6 cellular contexts compared by ENCODE assay signal in the genomic region with DNA sequence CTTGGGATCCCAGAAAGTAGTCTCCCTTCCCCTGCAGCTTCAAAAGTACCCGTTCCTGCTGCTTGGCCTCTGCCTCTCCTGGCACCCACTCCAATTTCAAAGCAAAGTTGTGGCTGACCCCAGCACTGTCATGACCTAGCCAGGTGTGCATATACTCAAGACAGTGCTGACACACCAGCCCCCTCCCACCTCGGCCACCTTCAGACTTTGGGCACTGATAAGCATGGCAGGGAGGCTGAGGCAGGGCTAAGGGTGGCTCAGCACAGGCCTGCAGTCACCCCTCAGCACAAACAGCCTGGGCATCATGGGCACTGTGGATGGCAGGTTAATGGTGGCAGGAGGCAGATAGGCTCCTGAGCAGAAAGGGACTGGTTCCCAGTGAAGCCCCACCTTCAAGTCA.
"Had no signal": no experiment of that assay in that cellular context is flagged by ENCODE, and none has a peak within 500 bp of the region (broad histone marks: within the 10 kb centered on the region; RNA-seq: fewer than 3 reads in every experiment).

No MANE protein-coding gene starts in this region.

- DNase-seq: H7, IMR-90 had no signal

- H3K36me3 ChIP-seq: HAP-1 had no signal

- H3K4me2 ChIP-seq: GM23338 had no signal

- ATAC-seq: GM23338, HCT116, K562 had no signal

- H3K4me1 ChIP-seq: HAP-1 had no signal

- H2AFZ ChIP-seq: GM23338 had no signal

- H3K4me3 ChIP-seq: GM23338, HAP-1, K562 had no signal
